16 cellular contexts compared by ENCODE assay signal in the genomic region with DNA sequence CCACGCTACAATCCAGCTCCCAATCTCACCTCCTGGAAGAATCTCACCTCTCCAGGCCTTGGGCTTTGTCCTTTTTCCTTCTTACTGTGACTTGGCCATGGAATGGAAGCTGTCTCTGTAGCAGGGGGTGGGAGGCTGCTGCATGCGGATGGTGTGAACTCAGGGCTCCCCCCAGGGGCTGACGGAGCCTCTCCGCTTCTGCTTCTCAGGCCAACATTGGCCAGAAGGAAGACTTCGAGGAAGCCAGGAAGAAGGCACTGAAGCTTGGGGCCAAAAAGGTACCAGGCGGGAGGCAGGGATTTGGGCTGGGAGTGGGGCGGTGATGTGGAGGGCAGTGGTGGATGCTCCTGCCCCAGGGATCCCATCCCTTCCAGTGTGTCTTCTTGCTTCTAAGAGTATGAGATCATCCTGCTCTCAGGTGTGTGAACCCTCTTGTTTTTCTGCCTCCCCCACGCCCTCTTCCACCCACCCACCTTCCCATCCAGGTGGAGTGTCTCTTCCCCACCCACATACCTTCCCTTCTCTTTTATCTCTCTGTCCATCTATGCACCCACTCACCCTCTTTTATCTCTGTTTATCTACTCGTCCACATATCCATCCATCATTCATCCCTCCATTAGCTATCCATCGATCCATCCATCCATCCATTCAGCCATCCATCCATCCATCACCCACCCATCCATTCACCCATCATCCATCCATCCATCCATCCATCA. TPM values are rescaled to one million over a fixed set of nuclear protein-coding genes. Genes with fewer than 3 reads are reported as not detected.
"Had no signal": no experiment of that assay in that cellular context is flagged by ENCODE, and none has a peak within 500 bp of the region (broad histone marks: within the 10 kb centered on the region; RNA-seq: fewer than 3 reads in every experiment).

No MANE protein-coding gene starts in this region.

- DNase-seq: activated CD4-positive, alpha-beta memory T cell treated with anti-CD3 and anti-CD28 coated beads, Interleukin-2, amount 10 ng/mL, durations not matched to agents 7 days and 5 days; activated CD4-positive, alpha-beta T cell treated with anti-CD3 and anti-CD28 coated beads for 36 hours; activated CD4-positive, alpha-beta T cell treated with anti-CD3 and anti-CD28 coated beads, Interleukin-2, amount 50 U/mL, for 1 hour; activated gamma-delta T cell; activated naive CD4-positive, alpha-beta T cell treated with anti-CD3 and anti-CD28 coated beads for 36 hours; activated T-cell treated with anti-CD3 and anti-CD28 coated beads for 4 hours; activated T-cell treated with anti-CD3 and anti-CD28 coated beads, Interleukin-2, amount 50 U/mL, for 48 hours; central memory CD4-positive, alpha-beta T cell; Karpas-422; NCI-H1436 treated with DMSO at 0.1 percent for 48 hours; NCI-H187 treated with DMSO at 0.1 percent for 48 hours; NCI-H526; T-helper 17 cell; T-helper 9 cell had no signal

- ATAC-seq: activated CD4-positive, alpha-beta T cell treated with anti-CD3 and anti-CD28 coated beads for 36 hours; activated T-helper 17 cell treated with anti-CD3 and anti-CD28 coated beads, Interleukin-2, amount 50 U/mL, for 72 hours; Panc1; T-helper 17 cell had no signal

RNA-seq across cellular contexts. Expression of gene ASS1, which starts 9.5 kb away (rescaled TPM):
- total RNA-seq: T-helper 17 cell had no signal
